Comparison of ENCODE assay signal across 1 cellular context in genomic region chr2:46780801-46781445, GRCh38.
TF ChIP-seq lines count a peak whose summit lies in the region.

No MANE protein-coding gene starts in this region.

TF ChIP-seq in HepG2, 621 proteins besides CTCF, POLR2A, EP300 and RAD21 (continued from another document):
- TF ChIP-seq ZNF281 (CRISPR knock-in tag; IDR thresholded peaks at IDR 0.05; ENCODE audit: borderline replicate concordance) (no peak), KDM3A (CRISPR knock-in tag; IDR thresholded peaks at IDR 0.05; ENCODE audit: low read depth) (peak; percentile 78), ZNF556 (CRISPR knock-in tag; IDR thresholded peaks at IDR 0.05; ENCODE audit: borderline replicate concordance) (peak; percentile 38; the same call in 1 of the 2 replicates), ZBTB38 (CRISPR knock-in tag; IDR thresholded peaks at IDR 0.05) (peak; percentile 19; the same call in 1 of the 2 replicates), ZNF605 (CRISPR knock-in tag; IDR thresholded peaks at IDR 0.05) (0 out of 2 replicates have a peak, but pooled peaks have one; percentile 45), AFF4 (CRISPR knock-in tag; IDR thresholded peaks at IDR 0.05) (no peak), GMEB2 (CRISPR knock-in tag; IDR thresholded peaks at IDR 0.05; ENCODE audit: low read depth) (no peak), TBX2 (CRISPR knock-in tag; IDR thresholded peaks at IDR 0.05; ENCODE audit: borderline replicate concordance) (peak; percentile 23; the same call in 1 of the 2 replicates), PRMT3 (CRISPR knock-in tag; IDR thresholded peaks at IDR 0.05; ENCODE audit: borderline replicate concordance, low read depth) (no peak), DR1 (CRISPR knock-in tag; IDR thresholded peaks at IDR 0.05) (no peak)
